Comparison of ENCODE assay signal across 8 cellular contexts in genomic region chr5:37683072-37683471, GRCh38.
"Had no signal": no experiment of that assay in that cellular context is flagged by ENCODE, and none has a peak within 500 bp of the region (broad histone marks: within the 10 kb centered on the region; RNA-seq: fewer than 3 reads in every experiment).

No MANE protein-coding gene starts in this region.

- H3K4me3 ChIP-seq: GM12878 had no signal

- DNase-seq: GDM1, GF-D8 had no signal

- FAIRE-seq: G401.6, GM12878, GM12891, GM12892, GM18507, GM19239 had no signal
